In the genomic region with DNA sequence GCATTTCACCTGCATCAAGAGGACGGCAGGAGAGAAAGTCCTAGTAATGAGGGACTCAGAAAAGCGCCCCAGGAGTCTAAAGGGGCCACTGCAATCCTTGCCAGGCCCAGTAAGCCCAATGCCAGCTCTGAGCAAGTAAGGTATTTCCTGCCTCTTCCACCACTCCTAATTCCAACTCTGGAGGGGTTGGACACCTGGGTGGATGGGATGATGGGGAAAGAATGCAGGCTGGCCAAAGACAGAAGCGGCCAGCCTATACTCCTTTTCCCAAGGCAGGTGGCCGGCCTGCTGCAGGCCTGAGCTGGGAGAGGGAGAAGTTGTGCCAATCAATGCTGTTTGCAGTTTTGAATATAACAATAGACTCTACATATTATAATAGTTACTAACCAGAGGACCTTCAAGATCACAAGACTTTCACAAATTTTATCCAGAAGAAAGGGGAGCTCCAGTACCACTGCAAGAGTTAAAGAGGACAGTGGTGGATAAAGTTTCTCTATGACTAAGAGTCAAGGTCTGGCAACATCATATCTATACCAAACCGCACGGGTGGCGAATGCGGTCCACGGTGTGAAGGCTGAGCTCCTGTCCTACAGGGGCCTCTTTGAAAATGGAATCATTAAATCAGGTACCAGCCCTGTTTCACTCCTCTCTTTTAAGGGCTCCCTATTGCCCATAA, we compare ENCODE assay signal across 21 cellular contexts.
"Had no signal": no experiment of that assay in that cellular context is flagged by ENCODE, and none has a peak within 500 bp of the region (broad histone marks: within the 10 kb centered on the region; RNA-seq: fewer than 3 reads in every experiment).

No MANE protein-coding gene starts in this region.

- DNase-seq: cerebellar nuclear complex; colonic mucosa; cortex of kidney; effector CD8-positive, alpha-beta T cell; effector memory CD8-positive, alpha-beta T cell; endodermal cell; erythroblast; foreskin keratinocyte; heart left ventricle; hippocampal formation; left cardiac atrium; left lung; left ventricle myocardium superior; lower lobe of right lung; mesenchymal stem cell; mucosa of descending colon had no signal

- H3K36me3 Mint-ChIP-seq: mesothelial cell of epicardium had no signal

- H3K27ac ChIP-seq: colonic mucosa, epithelial cell of prostate, foreskin keratinocyte, gastroesophageal sphincter, heart left ventricle, left lung, lower lobe of right lung had no signal

- H3K9me3 ChIP-seq: colonic mucosa had no signal

- H3K27me3 ChIP-seq: colonic mucosa, left lung had no signal

- ATAC-seq: effector memory CD8-positive, alpha-beta T cell; esophagus mucosa; foreskin keratinocyte; gastroesophageal sphincter; heart left ventricle; left cardiac atrium; left lung; left ventricle myocardium superior; lower lobe of right lung; mucosa of descending colon had no signal

- H3K27ac Mint-ChIP-seq: dendritic cell treated with granulocyte-macrophage colony-stimulating factor and Interleukin-4, amounts not matched to agents 40 ng/mL and 50 ng/mL, for 4 days; effector memory CD8-positive, alpha-beta T cell; endodermal cell; mesothelial cell of epicardium had no signal

- H3K4me3 ChIP-seq: colonic mucosa, gastroesophageal sphincter, heart left ventricle, left lung, lower lobe of right lung, mucosa of descending colon had no signal

- H3K4me1 ChIP-seq: colonic mucosa, foreskin keratinocyte, gastroesophageal sphincter, left lung, lower lobe of right lung had no signal

- H3K36me3 ChIP-seq: colonic mucosa, gastroesophageal sphincter, heart left ventricle, left lung, lower lobe of right lung had no signal

- H3K9me3 Mint-ChIP-seq: mesothelial cell of epicardium had no signal

- H3K4me3 Mint-ChIP-seq: dendritic cell treated with granulocyte-macrophage colony-stimulating factor and Interleukin-4, amounts not matched to agents 40 ng/mL and 50 ng/mL, for 4 days; effector memory CD8-positive, alpha-beta T cell; endodermal cell; mesothelial cell of epicardium had no signal
